1 cellular context compared by ENCODE assay signal in genomic region chr6:148438593-148438992, GRCh38.
TF ChIP-seq lines count a peak whose summit lies in the region.

No MANE protein-coding gene starts in this region.

TF ChIP-seq in GM23338, 12 proteins besides CTCF, POLR2A, EP300 and RAD21:
- TF ChIP-seq ZNF462 (CRISPR knock-in tag; IDR thresholded peaks at IDR 0.05) (no peak), EZH2 (IDR thresholded peaks at IDR 0.05; ENCODE audit: low read depth, unreplicated experiment) (no peak), STAT1 (IDR thresholded peaks at IDR 0.05; ENCODE audit: unreplicated experiment) (no peak), CREB1 (CRISPR knock-in tag; IDR thresholded peaks at IDR 0.05; ENCODE audit: low read depth) (no peak), EZH2phosphoT487 (IDR thresholded peaks at IDR 0.05; ENCODE audit: unreplicated experiment) (no peak), ZNF114 (CRISPR knock-in tag; IDR thresholded peaks at IDR 0.05) (no peak), JUNB (IDR thresholded peaks at IDR 0.05; ENCODE audit: unreplicated experiment) (no peak), ETS1 (IDR thresholded peaks at IDR 0.05) (no peak), POLR2AphosphoS5 (IDR thresholded peaks at IDR 0.05; ENCODE audit: low read depth) (no peak)
